ENCODE assay signal across 14 cellular contexts in genomic region chr2:27701676-27702075, GRCh38. TPM values are rescaled to one million over a fixed set of nuclear protein-coding genes. Genes with fewer than 3 reads are reported as not detected.
DNase-seq lines count a peak whose midpoint lies in the region; ATAC-seq and TF ChIP-seq lines count a peak whose summit lies in the region.
"Had no signal": no experiment of that assay in that cellular context is flagged by ENCODE, and none has a peak within 500 bp of the region (broad histone marks: within the 10 kb centered on the region; RNA-seq: fewer than 3 reads in every experiment).

No MANE protein-coding gene starts in this region.

- H3K27me3 ChIP-seq in fibroblast of lung (ENCODE audit: control insufficient read depth, insufficient read depth, low read length) (no peaks in the 10 kb centered on the region), skeletal muscle satellite cell (ENCODE audit: control insufficient read depth, insufficient read depth, low read length) (no peaks in the 10 kb centered on the region), prostate gland (replicated peaks; ENCODE audit: insufficient read depth) (no peaks in the 10 kb centered on the region)
- H3K27me3 ChIP-seq: heart right ventricle, suprapubic skin had no signal

- H3K9me3 ChIP-seq in fibroblast of lung (ENCODE audit: control insufficient read depth, insufficient read depth, low read depth, low read length) (no peaks in the 10 kb centered on the region), skeletal muscle satellite cell (replicated peaks; ENCODE audit: low read length) (no peaks in the 10 kb centered on the region), prostate gland (no peaks in the 10 kb centered on the region)
- H3K9me3 ChIP-seq: heart right ventricle, suprapubic skin had no signal

- H2AFZ ChIP-seq in fibroblast of lung (ENCODE audit: low read length): no peak overlapping the region

- no peaks in the 10 kb centered on the region for H4K20me1 ChIP-seq in fibroblast of lung (ENCODE audit: control insufficient read depth, extremely low read depth, insufficient read depth, low read length)

- no peak for TF ChIP-seq CTCF in fibroblast of lung (conservative IDR thresholded peaks at IDR 0.05 in 1 of 2, IDR thresholded peaks at IDR 0.05 in 1 of 2; ENCODE audit: low read depth in 1 of 2, low read length in 2 of 2)
- no peak for TF ChIP-seq CTCF in prostate gland (IDR thresholded peaks at IDR 0.05)

- WGBS in prostate gland: 48% methylated on average over 5 of the region's 5 CpGs

- H3K4me2 ChIP-seq in fibroblast of lung (ENCODE audit: extremely low read depth, insufficient read depth, low read length): no peak overlapping the region
- peak overlapping the region; percentile 4 for H3K4me2 ChIP-seq in skeletal muscle satellite cell (ENCODE audit: low read length)

- H3K36me3 ChIP-seq in fibroblast of lung (ENCODE audit: control insufficient read depth, insufficient read depth, low read length) (no peaks in the 10 kb centered on the region), skeletal muscle satellite cell (ENCODE audit: insufficient read depth, low read length) (no peaks in the 10 kb centered on the region), prostate gland (no peaks in the 10 kb centered on the region)
- H3K36me3 ChIP-seq: suprapubic skin had no signal

- H3K9ac ChIP-seq in fibroblast of lung (ENCODE audit: insufficient read depth, low read length): no peak overlapping the region
- peak overlapping the region; percentile 4 for H3K9ac ChIP-seq in skeletal muscle satellite cell (ENCODE audit: low read depth, low read length)

- peak; percentile 15 for DNase-seq in NCI-H2196 (lab: John Stamatoyannopoulos, UW; ENCODE audit: unreplicated experiment)
- no peak for DNase-seq in NCI-H2196 treated with DMSO at 0.1 percent for 48 hours (lab: John Stamatoyannopoulos, UW; ENCODE audit: unreplicated experiment)
- peak; percentile 55 for DNase-seq in NCI-H345 (lab: John Stamatoyannopoulos, UW)
- DNase-seq in fibroblast of lung (ENCODE audit: low read depth in 2 of 2): peak; percentile 56 to 69
- no peak for DNase-seq in prostate gland (ENCODE audit: low spot score)
- no peak for DNase-seq in stimulated activated CD8-positive, alpha-beta memory T cell treated with anti-CD3 and anti-CD28 coated beads, Interleukin-4, amount 100 ng/mL, for 48 hours
- DNase-seq: activated naive CD8-positive, alpha-beta T cell treated with anti-CD3 and anti-CD28 coated beads for 36 hours; DND-41; T-helper 1 cell had no signal

- no peak overlapping the region for H3K27ac ChIP-seq in fibroblast of lung (ENCODE audit: insufficient read depth, low read length)
- no peak overlapping the region for H3K27ac ChIP-seq in prostate gland
- H3K27ac ChIP-seq: suprapubic skin had no signal

- intact Hi-C loops in prostate gland (cut with DNase I): loop anchor here (2.0 kb wide), 1 partner anchor 751 kb away; no protein-coding TSS in a partner anchor

- H3K4me3 ChIP-seq in fibroblast of lung (replicated peaks in 1 of 4; ENCODE audit: control extremely low read depth in 1 of 4, insufficient read depth in 1 of 4, low read depth in 3 of 4, low read length in 4 of 4) (no peak overlapping the region), skeletal muscle satellite cell (ENCODE audit: low read length) (no peak overlapping the region), prostate gland (no peak overlapping the region)
- H3K4me3 ChIP-seq: GM12878, heart right ventricle, suprapubic skin had no signal

- TF ChIP-seq POLR2A in prostate gland (IDR thresholded peaks at IDR 0.05): no peak

- peaks cover 16% of the 10 kb centered on the region for H3K4me1 ChIP-seq in fibroblast of lung (ENCODE audit: control insufficient read depth, extremely low read depth, insufficient read depth, low read length)
- H3K4me1 ChIP-seq in skeletal muscle satellite cell (ENCODE audit: control insufficient read depth, insufficient read depth, low read length): peaks cover 45% of the 10 kb centered on the region
- peaks cover 7% of the 10 kb centered on the region for H3K4me1 ChIP-seq in prostate gland (replicated peaks)

- ATAC-seq in HG03378 (IDR thresholded peaks at IDR 0.05; ENCODE audit: unreplicated experiment): no peak
- ATAC-seq: GM12878 had no signal

- no peaks in the 10 kb centered on the region for H3K79me2 ChIP-seq in fibroblast of lung (ENCODE audit: control insufficient read depth, insufficient read depth, low read length)

RNA-seq across cellular contexts. Expression of gene SLC4A1AP, which starts 38.0 kb away (rescaled TPM):
- 25.2 and 28.4 TPM in 2 replicates for total RNA-seq in fibroblast of lung
- polyA plus RNA-seq in fibroblast of lung: 15.2 and 17.7 TPM in 2 replicates
- polyA plus RNA-seq in fibroblast of lung (2012): 16.3 and 20.7 TPM in 2 replicates
- polyA minus RNA-seq in fibroblast of lung (ENCODE audit: low replicate concordance): 5.4 and 6.2 TPM in 2 replicates
- 25.3 and 29.9 TPM in 2 replicates for total RNA-seq in skeletal muscle satellite cell (2012; rRNA removed)
- total RNA-seq in prostate gland: 10 to 100 TPM; 19.8 to 37.9 TPM

RNA-seq across cellular contexts. Expression of gene SUPT7L, which starts 38.3 kb away (rescaled TPM):
- total RNA-seq in fibroblast of lung: 18.5 and 27.2 TPM in 2 replicates
- 28.5 and 29.9 TPM in 2 replicates for polyA plus RNA-seq in fibroblast of lung
- 20.0 and 21.3 TPM in 2 replicates for polyA plus RNA-seq in fibroblast of lung (2012)
- 18.2 and 21.5 TPM in 2 replicates for polyA minus RNA-seq in fibroblast of lung (ENCODE audit: low replicate concordance)
- total RNA-seq in skeletal muscle satellite cell (2012; rRNA removed): 25.1 and 26.6 TPM in 2 replicates
- total RNA-seq in prostate gland: 10 to 100 TPM; 18.6 to 34.2 TPM

Comparison
In these comparisons a context has a peak if more than half of its experiments do, and no peak if none do; other contexts are left out.
1. DNase-seq: peak in NCI-H2196 (single experiment), NCI-H345 (single experiment) and fibroblast of lung (2 of 2); none in NCI-H2196 treated with DMSO at 0.1 percent for 48 hours (single experiment), prostate gland (single experiment) and stimulated activated CD8-positive, alpha-beta memory T cell treated with anti-CD3 and anti-CD28 coated beads, Interleukin-4, amount 100 ng/mL, for 48 hours (single experiment).